ENCODE assay signal across 19 cellular contexts in genomic region chr12:19458733-19459132, GRCh38.
"Had no signal": no experiment of that assay in that cellular context is flagged by ENCODE, and none has a peak within 500 bp of the region (broad histone marks: within the 10 kb centered on the region; RNA-seq: fewer than 3 reads in every experiment).

No MANE protein-coding gene starts in this region.

- H3K27me3 Mint-ChIP-seq: activated CD4-positive, alpha-beta T cell treated with anti-CD3 and anti-CD28 coated beads, Interleukin-2, amount 10 ng/mL, durations not matched to agents 7 days and 5 days; brain; T-cell; type B pancreatic cell had no signal

- H3K9me3 Mint-ChIP-seq: activated CD4-positive, alpha-beta T cell treated with anti-CD3 and anti-CD28 coated beads, Interleukin-2, amount 10 ng/mL, durations not matched to agents 7 days and 5 days; nephron; stimulated activated effector memory CD8-positive, alpha-beta T cell treated with anti-CD3 and anti-CD28 coated beads, Interleukin-12 subunit alpha, Interleukin-12 subunit beta, amount 100 ng/mL, for 72 hours; T-cell had no signal

- H3K27ac Mint-ChIP-seq: activated CD4-positive, alpha-beta T cell treated with anti-CD3 and anti-CD28 coated beads, Interleukin-2, amount 10 ng/mL, durations not matched to agents 7 days and 5 days; stimulated activated effector memory CD8-positive, alpha-beta T cell treated with anti-CD3 and anti-CD28 coated beads, Interleukin-12 subunit alpha, Interleukin-12 subunit beta, amount 100 ng/mL, for 72 hours; type B pancreatic cell had no signal

- H3K4me3 Mint-ChIP-seq: activated CD4-positive, alpha-beta T cell treated with anti-CD3 and anti-CD28 coated beads, Interleukin-2, amount 10 ng/mL, durations not matched to agents 7 days and 5 days; brain; nephron; stimulated activated effector memory CD8-positive, alpha-beta T cell treated with anti-CD3 and anti-CD28 coated beads, Interleukin-12 subunit alpha, Interleukin-12 subunit beta, amount 100 ng/mL, for 72 hours; T-cell; type B pancreatic cell had no signal

- ATAC-seq: left colon; stimulated activated effector memory CD8-positive, alpha-beta T cell treated with anti-CD3 and anti-CD28 coated beads, Interleukin-12 subunit alpha, Interleukin-12 subunit beta, amount 100 ng/mL, for 72 hours; T-cell had no signal

- DNase-seq: activated CD4-positive, alpha-beta T cell treated with anti-CD3 and anti-CD28 coated beads, Interleukin-2, amount 10 ng/mL, durations not matched to agents 7 days and 5 days; activated CD8-positive, alpha-beta memory T cell treated with anti-CD3 and anti-CD28 coated beads for 24 hours; activated CD8-positive, alpha-beta memory T cell treated with anti-CD3 and anti-CD28 coated beads, Interleukin-2, amount 50 U/mL, for 48 hours; activated naive CD4-positive, alpha-beta T cell; anterior cingulate cortex; caudate nucleus; islet precursor cell; left colon; nucleus accumbens; posterior cingulate gyrus; sigmoid colon; stimulated activated CD4-positive, alpha-beta T cell treated with anti-CD3 and anti-CD28 coated beads, Interleukin-4, amount 100 ng/mL, for 24 hours; T-cell; T-helper 9 cell; testis had no signal
